Comparison of ENCODE assay signal across 1 cellular context in genomic region chr1:6392081-6392879, GRCh38.
TF ChIP-seq lines count a peak whose summit lies in the region.

No MANE protein-coding gene starts in this region.

TF ChIP-seq in H1, 55 proteins besides CTCF, POLR2A, EP300 and RAD21 (continued from another document):
- TF ChIP-seq ZNF274 (IDR thresholded peaks at IDR 0.05; ENCODE audit: borderline replicate concordance, extremely low read depth, low read length) (no peak), ATF2 (IDR thresholded peaks at IDR 0.05; ENCODE audit: low read length) (no peak), NANOG (IDR thresholded peaks at IDR 0.05; ENCODE audit: insufficient read depth, low read depth, low read length, poor library complexity, severe bottlenecking) (no peak), TAF7 (optimal IDR thresholded peaks at IDR 0.05; ENCODE audit: borderline replicate concordance, low read depth, low read length) (no peak), CBX8 (IDR thresholded peaks at IDR 0.05; ENCODE audit: borderline replicate concordance, low read depth, low read length) (no peak), SIRT6 (IDR thresholded peaks at IDR 0.05; ENCODE audit: low read length) (no peak), TAF1 (IDR thresholded peaks at IDR 0.05; ENCODE audit: low read depth, low read length) (no peak), ASH2L (IDR thresholded peaks at IDR 0.05; ENCODE audit: low read length) (no peak), CEBPB (IDR thresholded peaks at IDR 0.05; ENCODE audit: low read depth, low read length) (no peak), SAP30 (IDR thresholded peaks at IDR 0.05; ENCODE audit: insufficient read depth, insufficient replicate concordance, low read length) (no peak), RFX5 (IDR thresholded peaks at IDR 0.05; ENCODE audit: borderline replicate concordance, low read depth, low read length) (no peak), SRF (IDR thresholded peaks at IDR 0.05; ENCODE audit: low read depth, low read length) (no peak), SUZ12 (IDR thresholded peaks at IDR 0.05; ENCODE audit: low read length) (no peak)
TF ChIP-seq in H1: peak in this region for 0.
